In genomic region chr1:35808376-35809155, GRCh38 we compare ENCODE assay signal across 1 cellular context.
TF ChIP-seq lines count a peak whose summit lies in the region.

No MANE protein-coding gene starts in this region.

TF ChIP-seq in HepG2, 621 proteins besides CTCF, POLR2A, EP300 and RAD21 (continued from another document and continues in another):
- no peak for TF ChIP-seq ZBTB37 (CRISPR knock-in tag; IDR thresholded peaks at IDR 0.05)
- TF ChIP-seq MED1 (CRISPR knock-in tag; IDR thresholded peaks at IDR 0.05), result no peak
- peak; percentile 36; the same call in 1 of the 2 replicates for TF ChIP-seq YEATS4 (CRISPR knock-in tag; IDR thresholded peaks at IDR 0.05; ENCODE audit: borderline replicate concordance)
- no peak for TF ChIP-seq ZNF597 (CRISPR knock-in tag; IDR thresholded peaks at IDR 0.05)
- peak; percentile 44; the same call in 1 of the 2 replicates for TF ChIP-seq HDAC1 (CRISPR knock-in tag; IDR thresholded peaks at IDR 0.05)
- TF ChIP-seq ZC3H4 (CRISPR knock-in tag; IDR thresholded peaks at IDR 0.05; ENCODE audit: borderline replicate concordance), result no peak
- no peak for TF ChIP-seq SAFB2 (CRISPR knock-in tag; IDR thresholded peaks at IDR 0.05; ENCODE audit: borderline replicate concordance, low read depth)
- TF ChIP-seq ZMYM2 (CRISPR knock-in tag; IDR thresholded peaks at IDR 0.05), result no peak
- TF ChIP-seq ZNF629 (CRISPR knock-in tag; conservative IDR thresholded peaks at IDR 0.05), result no peak
- no peak for TF ChIP-seq NR2F6 (IDR thresholded peaks at IDR 0.05)
- no peak for TF ChIP-seq NR2F6 (CRISPR knock-in tag; IDR thresholded peaks at IDR 0.05)
- no peak for TF ChIP-seq IRF1 (CRISPR knock-in tag; IDR thresholded peaks at IDR 0.05; ENCODE audit: low read depth)
- no peak for TF ChIP-seq SNAPC2 (CRISPR knock-in tag; IDR thresholded peaks at IDR 0.05)
- no peak for TF ChIP-seq ETV6 (CRISPR knock-in tag; conservative IDR thresholded peaks at IDR 0.05)
- TF ChIP-seq ZNF460 (CRISPR knock-in tag; IDR thresholded peaks at IDR 0.05; ENCODE audit: borderline replicate concordance), result no peak
- no peak for TF ChIP-seq ZNF740 (CRISPR knock-in tag; IDR thresholded peaks at IDR 0.05)
- TF ChIP-seq HNF1B (CRISPR knock-in tag; IDR thresholded peaks at IDR 0.05), result no peak
- no peak for TF ChIP-seq ZNF616 (CRISPR knock-in tag; IDR thresholded peaks at IDR 0.05; ENCODE audit: low read depth)
- TF ChIP-seq JUNB (CRISPR knock-in tag; IDR thresholded peaks at IDR 0.05; ENCODE audit: borderline replicate concordance), result no peak
- TF ChIP-seq PTBP1 (IDR thresholded peaks at IDR 0.05; ENCODE audit: low read depth, low read length, poor library complexity, severe bottlenecking), result no peak
- no peak for TF ChIP-seq ZNF180 (CRISPR knock-in tag; IDR thresholded peaks at IDR 0.05; ENCODE audit: borderline replicate concordance, low read depth)
- no peak for TF ChIP-seq NPAS2 (CRISPR knock-in tag; IDR thresholded peaks at IDR 0.05; ENCODE audit: borderline replicate concordance)
- peak; percentile 61 for TF ChIP-seq ZNF501 (CRISPR knock-in tag; IDR thresholded peaks at IDR 0.05)
- peak; percentile 39; the same call in 1 of the 2 replicates for TF ChIP-seq PBX2 (CRISPR knock-in tag; IDR thresholded peaks at IDR 0.05)
- no peak for TF ChIP-seq ISX (CRISPR knock-in tag; conservative IDR thresholded peaks at IDR 0.05)
- no peak for TF ChIP-seq KAT8 (CRISPR knock-in tag; IDR thresholded peaks at IDR 0.05)
- TF ChIP-seq KLF15 (CRISPR knock-in tag; IDR thresholded peaks at IDR 0.05; ENCODE audit: borderline replicate concordance), result no peak
- no peak for TF ChIP-seq ZNF569 (CRISPR knock-in tag; IDR thresholded peaks at IDR 0.05; ENCODE audit: borderline replicate concordance)
- no peak for TF ChIP-seq ZFP1 (CRISPR knock-in tag; IDR thresholded peaks at IDR 0.05)
- TF ChIP-seq ZBTB25 (CRISPR knock-in tag; IDR thresholded peaks at IDR 0.05), result no peak
- TF ChIP-seq RERE (CRISPR knock-in tag; IDR thresholded peaks at IDR 0.05; ENCODE audit: low read depth), result no peak
- no peak for TF ChIP-seq ZNF780A (CRISPR knock-in tag; IDR thresholded peaks at IDR 0.05)
- no peak for TF ChIP-seq ATF7-NPFF (CRISPR knock-in tag; IDR thresholded peaks at IDR 0.05; ENCODE audit: low read depth)
- no peak for TF ChIP-seq ZNF18 (CRISPR knock-in tag; IDR thresholded peaks at IDR 0.05; ENCODE audit: insufficient replicate concordance)
- TF ChIP-seq NR2F1 (CRISPR knock-in tag; IDR thresholded peaks at IDR 0.05), result no peak
- no peak for TF ChIP-seq ATM (IDR thresholded peaks at IDR 0.05; ENCODE audit: borderline replicate concordance)
- no peak for TF ChIP-seq LRRFIP1 (CRISPR knock-in tag; conservative IDR thresholded peaks at IDR 0.05)
- no peak for TF ChIP-seq ZNF737 (CRISPR knock-in tag; IDR thresholded peaks at IDR 0.05; ENCODE audit: borderline replicate concordance)
- peak; percentile 50; the same call in 1 of the 2 replicates for TF ChIP-seq NRL (CRISPR knock-in tag; IDR thresholded peaks at IDR 0.05; ENCODE audit: borderline replicate concordance)
- TF ChIP-seq MBNL3 (CRISPR knock-in tag; conservative IDR thresholded peaks at IDR 0.05), result no peak
- TF ChIP-seq DNMT3B (CRISPR knock-in tag; conservative IDR thresholded peaks at IDR 0.05), result no peak
- no peak for TF ChIP-seq TCF7 (IDR thresholded peaks at IDR 0.05; ENCODE audit: low read depth)
- TF ChIP-seq SATB2 (CRISPR knock-in tag; IDR thresholded peaks at IDR 0.05), result no peak
- no peak for TF ChIP-seq ZBTB34 (CRISPR knock-in tag; IDR thresholded peaks at IDR 0.05)
- no peak for TF ChIP-seq ZNF138 (CRISPR knock-in tag; IDR thresholded peaks at IDR 0.05; ENCODE audit: low read depth)
- 0 out of 2 replicates have a peak, but pooled peaks have one; percentile 28 for TF ChIP-seq ZSCAN25 (CRISPR knock-in tag; IDR thresholded peaks at IDR 0.05)
- no peak for TF ChIP-seq ZNF782 (CRISPR knock-in tag; IDR thresholded peaks at IDR 0.05; ENCODE audit: borderline replicate concordance)
